Comparison of ENCODE assay signal across 20 cellular contexts in genomic region chr3:46681387-46681786, GRCh38. TPM values are rescaled to one million over a fixed set of nuclear protein-coding genes. Genes with fewer than 3 reads are reported as not detected.
DNase-seq lines count a peak whose midpoint lies in the region; ATAC-seq, FAIRE-seq and TF ChIP-seq lines count a peak whose summit lies in the region.
"Had no signal": no experiment of that assay in that cellular context is flagged by ENCODE, and none has a peak within 500 bp of the region (broad histone marks: within the 10 kb centered on the region; RNA-seq: fewer than 3 reads in every experiment).

No MANE protein-coding gene starts in this region.

- TF ChIP-seq RAD21 in SK-N-SH (IDR thresholded peaks at IDR 0.05; ENCODE audit: low read length): no peak

- intact Hi-C loops in left ventricle myocardium inferior (cut with micrococcal nuclease): no loop called here
- intact Hi-C loops in left ventricle myocardium superior (cut with micrococcal nuclease): no loop called here
- intact Hi-C loops in sigmoid colon (cut with DNase I): no loop called here
- intact Hi-C loops in naive thymus-derived CD4-positive, alpha-beta T cell (cut with micrococcal nuclease): no loop called here

- POLR2A ChIA-PET in SK-N-SH (lab: Yijun Ruan, JAX): no interaction called here
- POLR2A ChIA-PET in naive thymus-derived CD4-positive, alpha-beta T cell (lab: Charles Lee): no interaction called here

- TF ChIP-seq CTCF in left ventricle myocardium inferior (IDR thresholded peaks at IDR 0.05; ENCODE audit: borderline replicate concordance) (no peak), bronchial epithelial cell (IDR thresholded peaks at IDR 0.05; ENCODE audit: insufficient read depth, low read length, severe bottlenecking) (no peak), sigmoid colon (IDR thresholded peaks at IDR 0.05) (no peak), SK-N-SH (IDR thresholded peaks at IDR 0.05) (no peak)

- no peak overlapping the region for H3K9ac ChIP-seq in SK-N-SH

- peaks cover 0 to 5% (median 0%) of the 10 kb centered on the region in 7 donors for H3K4me1 Mint-ChIP-seq in naive thymus-derived CD4-positive, alpha-beta T cell
- H3K4me1 Mint-ChIP-seq: GM23338 had no signal

- no peak overlapping the region for H3K4me2 ChIP-seq in SK-N-SH
- H3K4me2 ChIP-seq: A549, GM23338 had no signal

- H3K9me3 ChIP-seq in left ventricle myocardium inferior (replicated peaks) (no peaks in the 10 kb centered on the region), sigmoid colon (no peaks in the 10 kb centered on the region), SK-N-SH (no peaks in the 10 kb centered on the region)
- H3K9me3 ChIP-seq in naive thymus-derived CD4-positive, alpha-beta T cell (ENCODE audit: control insufficient read depth in 2 of 3, low read length in 3 of 3): no peaks in the 10 kb centered on the region
- H3K9me3 ChIP-seq: A549 had no signal

- no peak overlapping the region for H2AFZ ChIP-seq in SK-N-SH (ENCODE audit: low read depth)
- H2AFZ ChIP-seq: GM23338 had no signal

- no peaks in the 10 kb centered on the region for H3F3A ChIP-seq in SK-N-SH (replicated peaks; ENCODE audit: insufficient read depth)

- 93% methylated on average over 10 of the region's 10 CpGs for WGBS in sigmoid colon, 2 donors
- 53% methylated on average over 2 of the region's 10 CpGs for WGBS in SK-N-SH (ENCODE audit: low lambda C conversion rate)

- TF ChIP-seq EP300 in sigmoid colon (IDR thresholded peaks at IDR 0.05) (no peak), SK-N-SH (IDR thresholded peaks at IDR 0.05; ENCODE audit: borderline replicate concordance in 1 of 2, low read depth in 1 of 2, low read length in 1 of 2) (no peak)

- no peak for DNase-seq in left ventricle myocardium inferior
- DNase-seq in left ventricle myocardium superior: no peak
- no peak for DNase-seq in bronchial epithelial cell (ENCODE audit: low read depth)
- DNase-seq in sigmoid colon: peak; percentile 56
- no peak for DNase-seq in SK-N-SH
- DNase-seq in NCI-H1417 (lab: John Stamatoyannopoulos, UW): no peak
- no peak for DNase-seq in naive thymus-derived CD4-positive, alpha-beta T cell
- DNase-seq: Calu3; CD8-positive, alpha-beta T cell; DMS79 treated with DMSO at 0.1 percent for 48 hours; GF-D8; HCEC 1CT; HFFc6 had no signal

- TF ChIP-seq POLR2A in sigmoid colon (IDR thresholded peaks at IDR 0.05): no peak

- peak; percentile 89 for FAIRE-seq in bronchial epithelial cell (lab: Jason Lieb, UNC)
- FAIRE-seq: A549, H54, HepG2 had no signal

- H3K27me3 Mint-ChIP-seq in naive thymus-derived CD4-positive, alpha-beta T cell: no peaks in the 10 kb centered on the region

- H3K4me3 Mint-ChIP-seq in naive thymus-derived CD4-positive, alpha-beta T cell: no peak overlapping the region
- H3K4me3 Mint-ChIP-seq: CD8-positive, alpha-beta T cell; GM23338; HFFc6; IgD-negative memory B cell had no signal

- peaks cover 77% of the 10 kb centered on the region for H3K36me3 ChIP-seq in left ventricle myocardium inferior
- H3K36me3 ChIP-seq in bronchial epithelial cell (ENCODE audit: control insufficient read depth, insufficient read depth, low read length): peaks cover 88% of the 10 kb centered on the region
- no peaks in the 10 kb centered on the region for H3K36me3 ChIP-seq in sigmoid colon
- no peaks in the 10 kb centered on the region for H3K36me3 ChIP-seq in SK-N-SH (replicated peaks in 1 of 2; ENCODE audit: control insufficient read depth in 1 of 2, insufficient read depth in 2 of 2, low read length in 1 of 2)
- peaks cover 0 to 85% (median 4%) of the 10 kb centered on the region in 3 experiments for H3K36me3 ChIP-seq in naive thymus-derived CD4-positive, alpha-beta T cell (ENCODE audit: control insufficient read depth in 2 of 3, insufficient read depth in 3 of 3, low read length in 3 of 3)

- no peaks in the 10 kb centered on the region for H4K20me1 ChIP-seq in SK-N-SH (ENCODE audit: insufficient read depth)

- peaks cover 0 to 34% (median 9%) of the 10 kb centered on the region in 5 donors for H3K36me3 Mint-ChIP-seq in naive thymus-derived CD4-positive, alpha-beta T cell

- no peaks in the 10 kb centered on the region for H3K79me2 ChIP-seq in SK-N-SH (ENCODE audit: insufficient read depth)

- no peak for ATAC-seq in left ventricle myocardium superior
- no peak for ATAC-seq in naive thymus-derived CD4-positive, alpha-beta T cell
- ATAC-seq: A549; CD8-positive, alpha-beta T cell; GM23338; HepG2 had no signal

- peak overlapping the region in 1 of 9 donors; percentile 28 for H3K27ac Mint-ChIP-seq in naive thymus-derived CD4-positive, alpha-beta T cell
- H3K27ac Mint-ChIP-seq: CD8-positive, alpha-beta T cell; GM23338; HFFc6 had no signal

- no peaks in the 10 kb centered on the region for H3K9me2 ChIP-seq in SK-N-SH

- H3K9me3 Mint-ChIP-seq in naive thymus-derived CD4-positive, alpha-beta T cell: no peaks in the 10 kb centered on the region
- H3K9me3 Mint-ChIP-seq: CD8-positive, alpha-beta T cell; GM23338; HFFc6; IgD-negative memory B cell had no signal

- H3K27me3 ChIP-seq in left ventricle myocardium inferior (ENCODE audit: low read depth) (no peaks in the 10 kb centered on the region), bronchial epithelial cell (ENCODE audit: control insufficient read depth, insufficient read depth, low read length) (no peaks in the 10 kb centered on the region), sigmoid colon (no peaks in the 10 kb centered on the region), SK-N-SH (ENCODE audit: insufficient read depth) (no peaks in the 10 kb centered on the region)
- H3K27me3 ChIP-seq in naive thymus-derived CD4-positive, alpha-beta T cell (ENCODE audit: control insufficient read depth in 2 of 2, insufficient read depth in 2 of 2, low read length in 2 of 2): no peaks in the 10 kb centered on the region

- H3K4me3 ChIP-seq in left ventricle myocardium inferior: no peak overlapping the region
- H3K4me3 ChIP-seq in bronchial epithelial cell (ENCODE audit: low read depth, low read length): no peak overlapping the region
- no peak overlapping the region for H3K4me3 ChIP-seq in sigmoid colon
- no peak overlapping the region for H3K4me3 ChIP-seq in SK-N-SH (ENCODE audit: low read depth in 2 of 2, low read length in 1 of 2)
- no peak overlapping the region for H3K4me3 ChIP-seq in naive thymus-derived CD4-positive, alpha-beta T cell (ENCODE audit: low read length)
- H3K4me3 ChIP-seq: A549, GM23338 had no signal

- CTCF ChIA-PET in SK-N-SH (lab: Yijun Ruan, JAX): interaction anchor here (0.7 to 1.2 kb wide), 2 partner anchors 21 to 193 kb away, joined by 3 to 4 read pairs; no protein-coding TSS in a partner anchor
- CTCF ChIA-PET in naive thymus-derived CD4-positive, alpha-beta T cell (lab: Charles Lee): no interaction called here

- H3K4me1 ChIP-seq in left ventricle myocardium inferior (peaks cover 36% of the 10 kb centered on the region), sigmoid colon (no peaks in the 10 kb centered on the region), SK-N-SH (ENCODE audit: control insufficient read depth in 1 of 2, insufficient read depth in 2 of 2, low read depth in 1 of 2, low read length in 1 of 2) (no peaks in the 10 kb centered on the region; a peak in 1 of 4 replicates)
- H3K4me1 ChIP-seq in naive thymus-derived CD4-positive, alpha-beta T cell (ENCODE audit: control insufficient read depth in 2 of 2, insufficient read depth in 2 of 2, low read length in 2 of 2): no peaks in the 10 kb centered on the region
- H3K4me1 ChIP-seq: A549 had no signal

- H3K27ac ChIP-seq in left ventricle myocardium inferior (replicated peaks) (peak overlapping the region; percentile 63), sigmoid colon (no peak overlapping the region), SK-N-SH (ENCODE audit: low read depth in 2 of 2, low read length in 1 of 2) (no peak overlapping the region)
- no peak overlapping the region for H3K27ac ChIP-seq in naive thymus-derived CD4-positive, alpha-beta T cell (ENCODE audit: low read depth, low read length)
- H3K27ac ChIP-seq: 22Rv1, A549 had no signal

TF ChIP-seq in SK-N-SH, 30 proteins besides CTCF, POLR2A, EP300 and RAD21 (continues in another document):
- TF ChIP-seq EZH2phosphoT487 (IDR thresholded peaks at IDR 0.05; ENCODE audit: borderline replicate concordance, low read depth) (no peak), MXI1 (IDR thresholded peaks at IDR 0.05; ENCODE audit: low read depth, low read length) (no peak), NFIC (IDR thresholded peaks at IDR 0.05; ENCODE audit: borderline replicate concordance) (no peak)

RNA-seq across cellular contexts. Expression of gene ALS2CL, which starts 12.1 kb away (rescaled TPM):
- total RNA-seq in left ventricle myocardium inferior (33.7 TPM), left ventricle myocardium superior (33.1 TPM), bronchial epithelial cell (163 and 240 TPM in 2 replicates), sigmoid colon (10 to 100 TPM in 1 of 4 donors, 1 to 10 TPM in 3; 3.9 to 10.5 (median 4.3) TPM)
- polyA plus RNA-seq in sigmoid colon (10 to 100 TPM in 1 of 3 donors, 1 to 10 TPM in 2; 5.4 to 35.0 (median 6.0) TPM), SK-N-SH (2012; rRNA removed) (0.18 and 0.58 TPM in 2 replicates)
- polyA plus RNA-seq in SK-N-SH (2012; cell fraction: cytosol; rRNA removed): 0.03 and 0.10 TPM in 2 replicates
- polyA plus RNA-seq in SK-N-SH (2012; cell fraction: nucleus; rRNA removed): 1.2 and 1.5 TPM in 2 replicates
- total RNA-seq in naive thymus-derived CD4-positive, alpha-beta T cell: 10 to 100 TPM in 4 of 5 experiments, 1 to 10 TPM in 1; 4.2 to 41.5 (median 31.1) TPM
- 10 to 100 TPM in 1 of 2 donors, 1 to 10 TPM in 1; 6.2 to 12.6 TPM for polyA plus RNA-seq in naive thymus-derived CD4-positive, alpha-beta T cell
- total RNA-seq: HepG2 had no signal
- polyA plus RNA-seq: HepG2 had no signal

RNA-seq across cellular contexts. Expression of gene TMIE, which starts 19.8 kb away (rescaled TPM):
- total RNA-seq in left ventricle myocardium inferior: 1.5 TPM
- 0.74 TPM for total RNA-seq in left ventricle myocardium superior
- total RNA-seq in bronchial epithelial cell: 1.3 and 1.6 TPM in 2 replicates
- total RNA-seq in sigmoid colon: 1 to 10 TPM in 2 of 4 donors, under 1 TPM in 1, not detected in 1; 0.81 to 1.8 (median 1.8) TPM
- under 1 TPM in 1 of 3 donors, not detected in 2; 0.63 TPM for polyA plus RNA-seq in sigmoid colon
- 0.03 and 0.10 TPM in 2 replicates for polyA plus RNA-seq in SK-N-SH (2012; rRNA removed)
- polyA plus RNA-seq in SK-N-SH (2012; cell fraction: cytosol; rRNA removed): 0.05 TPM in 2 replicates
- polyA plus RNA-seq in SK-N-SH (2012; cell fraction: nucleus; rRNA removed): 0.04 and 0.06 TPM in 2 replicates
- total RNA-seq in naive thymus-derived CD4-positive, alpha-beta T cell: 1 to 10 TPM in 4 of 5 experiments, under 1 TPM in 1; 0.31 to 5.4 (median 3.9) TPM
- polyA plus RNA-seq in naive thymus-derived CD4-positive, alpha-beta T cell: 1 to 10 TPM; 5.1 to 5.6 TPM
- total RNA-seq: HepG2, HFFc6 had no signal
- polyA plus RNA-seq: HepG2, IgD-negative memory B cell had no signal

RNA-seq across cellular contexts. Expression of gene PRSS50, which starts 36.3 kb away (rescaled TPM):
- total RNA-seq in left ventricle myocardium inferior: 0.22 TPM
- total RNA-seq in left ventricle myocardium superior: 0.10 TPM
- not detected in 2 replicates for total RNA-seq in bronchial epithelial cell
- 1 to 10 TPM in 1 of 4 donors, under 1 TPM in 2, not detected in 1; 0.16 to 1.1 (median 0.81) TPM for total RNA-seq in sigmoid colon
- under 1 TPM in 1 of 3 donors, not detected in 2; 0.03 TPM for polyA plus RNA-seq in sigmoid colon
- polyA plus RNA-seq in SK-N-SH (2012; rRNA removed): not detected in 2 replicates
- polyA plus RNA-seq in SK-N-SH (2012; cell fraction: cytosol; rRNA removed): 0.01 TPM in 1 of 2 replicates, not detected in the other
- 0.18 and 0.32 TPM in 2 replicates for polyA plus RNA-seq in SK-N-SH (2012; cell fraction: nucleus; rRNA removed)
- under 1 TPM in 1 of 5 experiments, not detected in 4; 0.11 TPM for total RNA-seq in naive thymus-derived CD4-positive, alpha-beta T cell
- polyA plus RNA-seq in naive thymus-derived CD4-positive, alpha-beta T cell: not detected
- total RNA-seq: Calu3; CD8-positive, alpha-beta T cell; HepG2; HFFc6 had no signal
- polyA plus RNA-seq: A549, BJ, HepG2, IgD-negative memory B cell had no signal
